5 cellular contexts compared by ENCODE assay signal in genomic region chr2:141519906-141520305, GRCh38.
"Had no signal": no experiment of that assay in that cellular context is flagged by ENCODE, and none has a peak within 500 bp of the region (broad histone marks: within the 10 kb centered on the region; RNA-seq: fewer than 3 reads in every experiment).

No MANE protein-coding gene starts in this region.

- H3K27ac ChIP-seq: GM23248 had no signal

- DNase-seq: GM23248, GOT3, H9, HCEC 1CT, IMR-90 had no signal

- H3K4me3 ChIP-seq: GM23248 had no signal
